Comparison of ENCODE assay signal across 31 cellular contexts in the genomic region with DNA sequence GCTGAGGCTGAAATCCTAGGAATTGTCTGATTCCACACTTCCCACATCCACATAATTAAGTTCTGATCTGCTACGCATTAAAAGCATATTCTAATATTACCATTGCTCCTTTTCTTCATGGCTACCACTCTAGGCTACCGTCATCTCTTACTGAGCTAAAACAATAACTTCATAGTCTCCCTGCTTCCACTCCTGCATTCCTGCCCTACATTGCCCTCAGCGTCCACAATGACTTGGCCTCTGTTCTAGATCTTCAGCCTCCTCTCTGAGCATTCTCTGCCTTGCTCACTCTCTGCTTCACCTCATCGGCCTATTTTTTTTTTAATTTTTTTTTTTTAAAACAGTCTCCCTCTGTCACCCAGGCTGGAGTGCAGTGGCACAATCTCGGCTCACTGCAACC.
"Had no signal": no experiment of that assay in that cellular context is flagged by ENCODE, and none has a peak within 500 bp of the region (broad histone marks: within the 10 kb centered on the region; RNA-seq: fewer than 3 reads in every experiment).

No MANE protein-coding gene starts in this region.

- DNase-seq: natural killer cell; occipital lobe; ovary; posterior cingulate gyrus; psoas muscle; right cardiac atrium; spleen; stimulated activated CD4-positive, alpha-beta T cell treated with anti-CD3 and anti-CD28 coated beads, Interleukin-12 subunit alpha, Interleukin-12 subunit beta, amount 100 ng/mL, for 4 hours; stimulated activated CD4-positive, alpha-beta T cell treated with anti-CD3 and anti-CD28 coated beads, Interleukin-1b, Interleukin-23, amount 100 ng/mL, for 48 hours; stimulated activated CD4-positive, alpha-beta T cell treated with anti-CD3 and anti-CD28 coated beads, Interleukin-4, amount 100 ng/mL, for 1 hour; stimulated activated CD4-positive, alpha-beta T cell treated with anti-CD3 and anti-CD28 coated beads, Interleukin-4, amount 100 ng/mL, for 4 hours; stimulated activated CD8-positive, alpha-beta memory T cell treated with anti-CD3 and anti-CD28 coated beads, Interleukin-4, amount 100 ng/mL, for 48 hours; stimulated activated naive CD4-positive, alpha-beta T cell; stimulated activated naive CD8-positive, alpha-beta T cell treated with anti-CD3 and anti-CD28 coated beads, Interleukin-15, amount 100 ng/mL, for 72 hours; stimulated activated naive CD8-positive, alpha-beta T cell treated with anti-CD3 and anti-CD28 coated beads, Interleukin-15, Interleukin-2, amounts not matched to agents 100 U/mL and 50 U/mL, for 24 hours; substantia nigra; thyroid gland; upper lobe of left lung had no signal

- ATAC-seq: natural killer cell; psoas muscle; right cardiac atrium; sciatic nerve; stimulated activated memory B cell treated with anti-CD40 and anti-IgM and Interleukin-4, amounts not matched to agents 10 μg/mL and 1 μg/mL and 100 μg/mL, for 72 hours; stimulated activated naive CD8-positive, alpha-beta T cell treated with anti-CD3 and anti-CD28 coated beads, Interleukin-15, amount 100 ng/mL, for 72 hours; stimulated activated naive CD8-positive, alpha-beta T cell treated with anti-CD3 and anti-CD28 coated beads, Interleukin-15, Interleukin-2, amounts not matched to agents 100 U/mL and 50 U/mL, for 24 hours had no signal

- H3K36me3 ChIP-seq: neural progenitor cell, ovary, spleen, suprapubic skin, thoracic aorta, thyroid gland, tibial nerve, upper lobe of left lung, vagina had no signal

- H3K9ac ChIP-seq: neural progenitor cell, parathyroid adenoma had no signal

- H3K9me3 Mint-ChIP-seq: natural killer cell, nephron, neural progenitor cell had no signal

- H3K27me3 Mint-ChIP-seq: progenitor cell of endocrine pancreas; stimulated activated memory B cell treated with anti-CD40 and anti-IgM and Interleukin-4, amounts not matched to agents 10 μg/mL and 1 μg/mL and 100 μg/mL, for 72 hours; stimulated activated naive CD8-positive, alpha-beta T cell treated with anti-CD3 and anti-CD28 coated beads, Interleukin-15, amount 100 ng/mL, for 72 hours had no signal

- H3K79me2 ChIP-seq: parathyroid adenoma had no signal

- H3K27ac ChIP-seq: neural progenitor cell, ovary, parathyroid adenoma, psoas muscle, skin epidermis, spleen, suprapubic skin, thoracic aorta, thyroid gland, tibial nerve, upper lobe of left lung, vagina had no signal

- FAIRE-seq: urothelium cell line had no signal

- H2AFZ ChIP-seq: neural progenitor cell, parathyroid adenoma had no signal

- H3K36me3 Mint-ChIP-seq: natural killer cell, neural progenitor cell had no signal

- H3K27me3 ChIP-seq: neural progenitor cell, ovary, spleen, suprapubic skin, thyroid gland, tibial nerve, upper lobe of left lung, vagina had no signal

- H3K9me3 ChIP-seq: ovary, psoas muscle, suprapubic skin, thoracic aorta, thyroid gland, tibial nerve, upper lobe of left lung, vagina had no signal

- H3K4me1 Mint-ChIP-seq: natural killer cell, nephron, neural progenitor cell had no signal

- H3K4me3 Mint-ChIP-seq: natural killer cell; nephron; neural progenitor cell; stimulated activated memory B cell treated with anti-CD40 and anti-IgM and Interleukin-4, amounts not matched to agents 10 μg/mL and 1 μg/mL and 100 μg/mL, for 72 hours; stimulated activated naive CD8-positive, alpha-beta T cell treated with anti-CD3 and anti-CD28 coated beads, Interleukin-15, amount 100 ng/mL, for 72 hours had no signal

- H3K4me2 ChIP-seq: neural progenitor cell, smooth muscle cell had no signal

- H3K4me1 ChIP-seq: parathyroid adenoma, psoas muscle, thyroid gland, upper lobe of left lung, vagina had no signal

- H3K4me3 ChIP-seq: neural progenitor cell, ovary, psoas muscle, skin epidermis, smooth muscle cell, spleen, suprapubic skin, thoracic aorta, thyroid gland, tibial nerve, upper lobe of left lung, vagina had no signal

- H3K27ac Mint-ChIP-seq: natural killer cell; nephron; neural progenitor cell; progenitor cell of endocrine pancreas; stimulated activated memory B cell treated with anti-CD40 and anti-IgM and Interleukin-4, amounts not matched to agents 10 μg/mL and 1 μg/mL and 100 μg/mL, for 72 hours; stimulated activated naive CD8-positive, alpha-beta T cell treated with anti-CD3 and anti-CD28 coated beads, Interleukin-15, amount 100 ng/mL, for 72 hours had no signal
